In the genomic region with DNA sequence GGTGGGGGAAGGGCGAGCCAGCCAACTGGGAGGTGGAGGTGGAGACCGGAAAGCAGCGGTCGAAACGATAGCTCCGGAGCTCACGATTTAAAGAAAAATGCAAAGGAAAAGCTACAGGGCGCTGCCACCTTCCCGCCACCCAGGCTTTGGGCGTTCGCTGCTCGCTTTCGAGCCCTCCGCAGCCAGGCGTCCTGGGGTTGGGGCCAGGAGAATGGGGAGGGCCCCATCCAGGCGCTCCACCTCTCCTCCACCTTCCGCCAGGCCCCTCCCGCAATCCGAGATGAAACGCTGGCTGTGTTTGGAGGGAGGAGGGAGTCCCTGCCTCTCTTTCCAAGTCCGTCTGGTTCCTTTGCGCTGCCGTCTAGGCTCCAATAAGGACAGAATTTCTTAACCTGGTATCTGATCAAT, we compare ENCODE assay signal across 1 cellular context.
TF ChIP-seq lines count a peak whose summit lies in the region.

No MANE protein-coding gene starts in this region.

TF ChIP-seq in IMR-90, 13 proteins besides CTCF, POLR2A, EP300 and RAD21 (continued from another document):
- no peak for TF ChIP-seq MAZ (IDR thresholded peaks at IDR 0.05; ENCODE audit: borderline replicate concordance, low read depth, low read length)
- TF ChIP-seq CEBPB (IDR thresholded peaks at IDR 0.05; ENCODE audit: low read depth, low read length) = no peak
- no peak for TF ChIP-seq ELK1 (IDR thresholded peaks at IDR 0.05; ENCODE audit: borderline replicate concordance, low read depth, low read length)
- TF ChIP-seq RFX5 (IDR thresholded peaks at IDR 0.05; ENCODE audit: low read depth, low read length) = no peak
- no peak for TF ChIP-seq CHD1 (IDR thresholded peaks at IDR 0.05; ENCODE audit: low read depth, low read length)
- TF ChIP-seq BHLHE40 (IDR thresholded peaks at IDR 0.05; ENCODE audit: low read depth, low read length) = no peak
- TF ChIP-seq RCOR1 (IDR thresholded peaks at IDR 0.05; ENCODE audit: insufficient replicate concordance, low read length) = no peak
